1 cellular context compared by ENCODE assay signal in the genomic region with DNA sequence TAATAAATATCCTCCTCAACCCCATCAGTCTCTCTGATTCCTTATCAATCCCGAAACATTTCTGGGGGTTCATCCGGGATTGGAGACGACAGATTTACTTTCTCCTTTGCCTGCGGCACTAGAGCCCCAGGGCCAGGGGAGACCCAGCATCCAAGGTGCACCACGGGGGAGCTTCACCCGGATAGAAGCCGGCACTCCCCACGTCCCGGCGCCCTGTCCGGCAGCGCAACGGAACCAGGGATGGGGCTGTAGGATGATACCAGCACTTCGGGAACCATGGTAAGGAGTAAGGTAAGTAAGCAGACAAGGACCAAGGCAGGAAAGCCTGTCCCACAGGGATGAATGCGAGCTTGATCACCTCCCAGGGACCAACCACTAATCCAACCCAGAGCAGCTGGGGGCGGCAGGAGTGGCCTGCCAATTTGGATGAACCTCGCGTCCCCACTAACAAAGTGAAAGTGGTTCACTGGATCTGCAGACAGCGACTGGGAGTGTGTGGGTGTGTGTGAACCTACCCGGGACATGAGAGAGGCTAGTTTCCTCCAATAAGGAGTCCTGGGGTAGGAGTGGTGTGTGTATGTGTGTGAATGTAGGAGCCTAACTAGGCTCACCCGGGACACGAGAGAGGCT.
A peak's percentile ranks its signal among the peaks of the same experiment; 100 is the strongest.
TF ChIP-seq lines count a peak whose summit lies in the region.

No MANE protein-coding gene starts in this region.

TF ChIP-seq in K562, 482 proteins besides CTCF, POLR2A, EP300 and RAD21:
- TF ChIP-seq BDP1 (IDR thresholded peaks at IDR 0.05; ENCODE audit: insufficient read depth, insufficient read length) (no peak), FOXJ3 (CRISPR knock-in tag; IDR thresholded peaks at IDR 0.05) (no peak), CREB1 (IDR thresholded peaks at IDR 0.05) (no peak), CREB1 (CRISPR knock-in tag; IDR thresholded peaks at IDR 0.05) (no peak), EGR1 (conservative IDR thresholded peaks at IDR 0.05) (peak; percentile 32; the same call in 1 of the 2 replicates), POLR2G (IDR thresholded peaks at IDR 0.05; ENCODE audit: low read depth, low read length) (peak; percentile 36; the same call in 1 of the 2 replicates), NFATC3 (IDR thresholded peaks at IDR 0.05) (no peak), SMARCA4 (IDR thresholded peaks at IDR 0.05) (no peak), ZEB2 (IDR thresholded peaks at IDR 0.05) (no peak), RBFOX2 (IDR thresholded peaks at IDR 0.05; ENCODE audit: low read depth, low read length) (0 out of 2 replicates have a peak, but pooled peaks have one; percentile 24), RNF2 (IDR thresholded peaks at IDR 0.05) (no peak), SUPT5H (IDR thresholded peaks at IDR 0.05) (peak; percentile 33; the same call in 1 of the 2 replicates), PHB (CRISPR knock-in tag; IDR thresholded peaks at IDR 0.05) (no peak)
- TF ChIP-seq, protein P1, sequence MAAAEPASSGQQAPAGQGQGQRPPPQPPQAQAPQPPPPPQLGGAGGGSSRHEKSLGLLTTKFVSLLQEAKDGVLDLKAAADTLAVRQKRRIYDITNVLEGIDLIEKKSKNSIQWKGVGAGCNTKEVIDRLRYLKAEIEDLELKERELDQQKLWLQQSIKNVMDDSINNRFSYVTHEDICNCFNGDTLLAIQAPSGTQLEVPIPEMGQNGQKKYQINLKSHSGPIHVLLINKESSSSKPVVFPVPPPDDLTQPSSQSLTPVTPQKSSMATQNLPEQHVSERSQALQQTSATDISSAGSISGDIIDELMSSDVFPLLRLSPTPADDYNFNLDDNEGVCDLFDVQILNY (CRISPR knock-in tag; IDR thresholded peaks at IDR 0.05), result no peak
- TF ChIP-seq, protein P2, sequence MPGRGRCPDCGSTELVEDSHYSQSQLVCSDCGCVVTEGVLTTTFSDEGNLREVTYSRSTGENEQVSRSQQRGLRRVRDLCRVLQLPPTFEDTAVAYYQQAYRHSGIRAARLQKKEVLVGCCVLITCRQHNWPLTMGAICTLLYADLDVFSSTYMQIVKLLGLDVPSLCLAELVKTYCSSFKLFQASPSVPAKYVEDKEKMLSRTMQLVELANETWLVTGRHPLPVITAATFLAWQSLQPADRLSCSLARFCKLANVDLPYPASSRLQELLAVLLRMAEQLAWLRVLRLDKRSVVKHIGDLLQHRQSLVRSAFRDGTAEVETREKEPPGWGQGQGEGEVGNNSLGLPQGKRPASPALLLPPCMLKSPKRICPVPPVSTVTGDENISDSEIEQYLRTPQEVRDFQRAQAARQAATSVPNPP (IDR thresholded peaks at IDR 0.05; ENCODE audit: borderline replicate concordance, insufficient read depth, insufficient read length), result no peak
- TF ChIP-seq, protein P3, sequence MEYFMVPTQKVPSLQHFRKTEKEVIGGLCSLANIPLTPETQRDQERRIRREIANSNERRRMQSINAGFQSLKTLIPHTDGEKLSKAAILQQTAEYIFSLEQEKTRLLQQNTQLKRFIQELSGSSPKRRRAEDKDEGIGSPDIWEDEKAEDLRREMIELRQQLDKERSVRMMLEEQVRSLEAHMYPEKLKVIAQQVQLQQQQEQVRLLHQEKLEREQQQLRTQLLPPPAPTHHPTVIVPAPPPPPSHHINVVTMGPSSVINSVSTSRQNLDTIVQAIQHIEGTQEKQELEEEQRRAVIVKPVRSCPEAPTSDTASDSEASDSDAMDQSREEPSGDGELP (CRISPR knock-in tag; IDR thresholded peaks at IDR 0.05; ENCODE audit: borderline replicate concordance), result peak; percentile 20; the same call in 1 of the 2 replicates
TF ChIP-seq in K562: peak in this region for 5.
